11 cellular contexts compared by ENCODE assay signal in the genomic region with DNA sequence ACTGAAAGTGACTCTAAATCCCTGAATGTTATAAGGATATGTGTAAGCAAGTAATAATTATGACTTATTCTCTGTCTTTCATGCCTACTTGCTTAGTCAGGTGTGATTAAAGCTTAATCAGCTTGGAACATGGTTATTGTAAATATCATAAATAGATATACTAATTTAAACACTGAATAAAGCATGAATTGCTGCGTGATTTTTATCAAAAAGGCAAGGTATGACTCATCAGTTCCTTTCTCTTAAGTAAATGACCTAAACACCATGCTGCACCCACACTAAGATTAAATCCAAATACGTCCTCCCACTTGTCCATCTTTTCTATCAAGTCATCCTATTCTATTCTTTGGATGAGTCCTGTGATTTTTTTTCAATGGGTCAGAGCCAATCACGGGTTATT.
DNase-seq lines count a peak whose midpoint lies in the region; ATAC-seq and TF ChIP-seq lines count a peak whose summit lies in the region.
"Had no signal": no experiment of that assay in that cellular context is flagged by ENCODE, and none has a peak within 500 bp of the region (broad histone marks: within the 10 kb centered on the region; RNA-seq: fewer than 3 reads in every experiment).

No MANE protein-coding gene starts in this region.

- H3K27ac Mint-ChIP-seq in T-helper 2 cell treated with Interferon-gamma antibody and Interleukin-4, amounts not matched to agents 5 μg/mL and 100 μg/mL, for 36 hours, result no peak overlapping the region
- H3K27ac Mint-ChIP-seq: activated CD4-positive, alpha-beta memory T cell treated with anti-CD3 and anti-CD28 coated beads, Interleukin-2, amount 10 ng/mL, durations not matched to agents 7 days and 5 days had no signal

- H3K36me3 ChIP-seq in GM23248 (ENCODE audit: low read depth) (no peaks in the 10 kb centered on the region), osteoblast (ENCODE audit: insufficient read depth, low read length) (no peaks in the 10 kb centered on the region), heart right ventricle (no peaks in the 10 kb centered on the region), Peyer's patch (no peaks in the 10 kb centered on the region)

- intact Hi-C loops in heart right ventricle (cut with DNase I), result loop anchor here in 1 of 10 donors (10.0 kb wide), 1 partner anchor 57 kb away; no protein-coding TSS in a partner anchor

- H3K9me3 Mint-ChIP-seq in T-helper 2 cell treated with Interferon-gamma antibody and Interleukin-4, amounts not matched to agents 5 μg/mL and 100 μg/mL, for 36 hours, result no peaks in the 10 kb centered on the region
- H3K9me3 Mint-ChIP-seq: activated CD4-positive, alpha-beta memory T cell treated with anti-CD3 and anti-CD28 coated beads, Interleukin-2, amount 10 ng/mL, durations not matched to agents 7 days and 5 days had no signal

- DNase-seq in GM23248 (peak; percentile 89), NCI-H774 (lab: John Stamatoyannopoulos, UW) (peak; percentile 25), dedifferentiated amniotic fluid mesenchymal stem cell (ENCODE audit: extremely low spot score) (peak; percentile 48), osteoblast (ENCODE audit: insufficient read length, low spot score, missing footprints) (no peak), heart right ventricle (no peak), Peyer's patch (no peak)
- no peak for DNase-seq in T-helper 2 cell treated with Interferon-gamma antibody and Interleukin-4, amounts not matched to agents 5 μg/mL and 100 μg/mL, for 36 hours (ENCODE audit: low spot score)
- DNase-seq: activated CD4-positive, alpha-beta memory T cell treated with anti-CD3 and anti-CD28 coated beads, Interleukin-2, amount 10 ng/mL, durations not matched to agents 7 days and 5 days; activated naive CD4-positive, alpha-beta T cell treated with anti-CD3 and anti-CD28 coated beads, Interleukin-2, amount 50 U/mL, for 16 hours; NCI-H187 had no signal

- in situ Hi-C loops in GM23248 (cut with MboI), result no loop called here

- peak overlapping the region; percentile 62 for H3K9ac ChIP-seq in GM23248

- H3K27ac ChIP-seq in GM23248 (peak overlapping the region; percentile 76), osteoblast (ENCODE audit: low read depth, low read length) (peak overlapping the region; percentile 90), heart right ventricle (no peak overlapping the region), Peyer's patch (no peak overlapping the region)

- H3K4me3 Mint-ChIP-seq in T-helper 2 cell treated with Interferon-gamma antibody and Interleukin-4, amounts not matched to agents 5 μg/mL and 100 μg/mL, for 36 hours, result no peak overlapping the region
- H3K4me3 Mint-ChIP-seq: activated CD4-positive, alpha-beta memory T cell treated with anti-CD3 and anti-CD28 coated beads, Interleukin-2, amount 10 ng/mL, durations not matched to agents 7 days and 5 days had no signal

- ATAC-seq in GM19463 (IDR thresholded peaks at IDR 0.05; ENCODE audit: unreplicated experiment) (no peak), heart right ventricle (no peak)

- no peaks in the 10 kb centered on the region for H3K36me3 Mint-ChIP-seq in T-helper 2 cell treated with Interferon-gamma antibody and Interleukin-4, amounts not matched to agents 5 μg/mL and 100 μg/mL, for 36 hours (ENCODE audit: low read depth)

- H3K4me1 ChIP-seq in GM23248 (ENCODE audit: insufficient read depth), result peaks cover 81% of the 10 kb centered on the region
- peaks cover 58% of the 10 kb centered on the region for H3K4me1 ChIP-seq in osteoblast (ENCODE audit: insufficient read depth, low read length)
- H3K4me1 ChIP-seq in heart right ventricle, result no peaks in the 10 kb centered on the region
- no peaks in the 10 kb centered on the region for H3K4me1 ChIP-seq in Peyer's patch

- no peaks in the 10 kb centered on the region for H3K9me2 ChIP-seq in GM23248 (ENCODE audit: insufficient read depth)

- H3K4me3 ChIP-seq in GM23248, result peak overlapping the region; percentile 60
- peak overlapping the region; percentile 27 for H3K4me3 ChIP-seq in osteoblast (ENCODE audit: insufficient read depth, low read length)
- no peak overlapping the region for H3K4me3 ChIP-seq in heart right ventricle
- no peak overlapping the region for H3K4me3 ChIP-seq in Peyer's patch

- no peaks in the 10 kb centered on the region for H4K20me1 ChIP-seq in GM23248 (ENCODE audit: insufficient read depth)
- no peaks in the 10 kb centered on the region for H4K20me1 ChIP-seq in osteoblast (ENCODE audit: insufficient read depth, low read length)

- H3K4me1 Mint-ChIP-seq in T-helper 2 cell treated with Interferon-gamma antibody and Interleukin-4, amounts not matched to agents 5 μg/mL and 100 μg/mL, for 36 hours (ENCODE audit: low read depth), result no peaks in the 10 kb centered on the region
- H3K4me1 Mint-ChIP-seq: activated CD4-positive, alpha-beta memory T cell treated with anti-CD3 and anti-CD28 coated beads, Interleukin-2, amount 10 ng/mL, durations not matched to agents 7 days and 5 days had no signal

- H2AFZ ChIP-seq in GM23248, result peak overlapping the region; percentile 18; the same call in 1 of the 2 replicates
- H2AFZ ChIP-seq in osteoblast (ENCODE audit: low read length), result peak overlapping the region; percentile 64

- no peaks in the 10 kb centered on the region for H3K9me3 ChIP-seq in GM23248 (ENCODE audit: low read depth)
- no peaks in the 10 kb centered on the region for H3K9me3 ChIP-seq in osteoblast (ENCODE audit: low read depth, low read length)
- no peaks in the 10 kb centered on the region for H3K9me3 ChIP-seq in heart right ventricle
- no peaks in the 10 kb centered on the region for H3K9me3 ChIP-seq in Peyer's patch

- peaks cover 76% of the 10 kb centered on the region for H3F3A ChIP-seq in GM23248 (ENCODE audit: insufficient read depth)

- H3K79me2 ChIP-seq in GM23248 (ENCODE audit: insufficient read depth) (peaks cover 24% of the 10 kb centered on the region), osteoblast (ENCODE audit: insufficient read depth, low read length) (no peaks in the 10 kb centered on the region)

- WGBS in GM23248 (ENCODE audit: low coverage in 1 of 2, low lambda C conversion rate in 2 of 2, missing lambda C conversion rate in 2 of 2), 2 experiments, result 0 to 1% methylated on average over 3 of the region's 3 CpGs
- WGBS in heart right ventricle, 2 donors, result 34 to 51% methylated on average over 3 of the region's 3 CpGs

- TF ChIP-seq CTCF in osteoblast (IDR thresholded peaks at IDR 0.05; ENCODE audit: extremely low read depth, low read depth, low read length) (no peak), heart right ventricle (IDR thresholded peaks at IDR 0.05) (no peak), Peyer's patch (IDR thresholded peaks at IDR 0.05) (no peak)

- peaks cover 3% of the 10 kb centered on the region for H3K27me3 Mint-ChIP-seq in T-helper 2 cell treated with Interferon-gamma antibody and Interleukin-4, amounts not matched to agents 5 μg/mL and 100 μg/mL, for 36 hours (ENCODE audit: low read depth)

- H3K4me2 ChIP-seq in GM23248 (ENCODE audit: unreplicated experiment), result peak overlapping the region; percentile 40
- H3K4me2 ChIP-seq in osteoblast (ENCODE audit: insufficient read depth, low read length), result peak overlapping the region; percentile 74

- H3K27me3 ChIP-seq in GM23248 (replicated peaks; ENCODE audit: insufficient read depth) (no peaks in the 10 kb centered on the region), osteoblast (ENCODE audit: insufficient read depth, low read length) (no peaks in the 10 kb centered on the region), heart right ventricle (peaks cover 0 to 13% (median 3%) of the 10 kb centered on the region in 7 donors), Peyer's patch (no peaks in the 10 kb centered on the region)

- no peak for TF ChIP-seq POLR2A in Peyer's patch (IDR thresholded peaks at IDR 0.05)

Comparison
In these comparisons a context has a peak if more than half of its experiments do, and no peak if none do; other contexts are left out.
1. DNase-seq: peak in GM23248 (single experiment), NCI-H774 (single experiment) and dedifferentiated amniotic fluid mesenchymal stem cell (single experiment); none in osteoblast (single experiment), T-helper 2 cell treated with Interferon-gamma antibody and Interleukin-4, amounts not matched to agents 5 μg/mL and 100 μg/mL, for 36 hours (single experiment), heart right ventricle (0 of 2) and Peyer's patch (0 of 3).
2. H3K27ac ChIP-seq: peak in GM23248 (single experiment) and osteoblast (single experiment); none in heart right ventricle (0 of 10) and Peyer's patch (0 of 4).
3. H3K4me3 ChIP-seq: peak in GM23248 (single experiment) and osteoblast (single experiment); none in heart right ventricle (0 of 10) and Peyer's patch (0 of 4).